Comparison of ENCODE assay signal across 9 cellular contexts in genomic region chr11:789951-790350, GRCh38. TPM values are rescaled to one million over a fixed set of nuclear protein-coding genes. Genes with fewer than 3 reads are reported as not detected.
DNase-seq lines count a peak whose midpoint lies in the region; ATAC-seq lines count a peak whose summit lies in the region.
"Had no signal": no experiment of that assay in that cellular context is flagged by ENCODE, and none has a peak within 500 bp of the region (broad histone marks: within the 10 kb centered on the region; RNA-seq: fewer than 3 reads in every experiment).

CEND1 (minus strand) TSS chr11:790090; CDS start chr11:788576, 1,514 bp downstream.

- intact Hi-C loops in activated CD4-positive, alpha-beta T cell treated with anti-CD3 and anti-CD28 coated beads, Interleukin-2, amount 10 ng/mL, durations not matched to agents 24 days and 14 days (cut with micrococcal nuclease): loop anchor here (1.0 kb wide), 1 partner anchor 13 kb away; the partner anchor contains the start of gene GATD1

- DNase-seq in stimulated activated naive CD4-positive, alpha-beta T cell treated with Interleukin-2 at 50 U/mL for 16 hours (lab: John Stamatoyannopoulos, UW): peak; percentile 17
- no peak for DNase-seq in stimulated activated naive CD4-positive, alpha-beta T cell (lab: John Stamatoyannopoulos, UW)
- peak; percentile 87 for DNase-seq in activated CD4-positive, alpha-beta T cell treated with anti-CD3 and anti-CD28 coated beads, Interleukin-2, amount 10 ng/mL, durations not matched to agents 24 days and 14 days
- DNase-seq in globus pallidus (ENCODE audit: low spot score): peak; percentile 70
- no peak for DNase-seq in stimulated activated naive B cell treated with anti-CD40 and anti-IgM and Interleukin-4, amounts not matched to agents 10 μg/mL and 1 μg/mL and 100 μg/mL, for 72 hours
- no peak for DNase-seq in HCEC 1CT
- no peak for DNase-seq in RPMI8226

- H3K9me3 Mint-ChIP-seq in activated CD4-positive, alpha-beta T cell treated with anti-CD3 and anti-CD28 coated beads, Interleukin-2, amount 10 ng/mL, durations not matched to agents 24 days and 14 days: no peaks in the 10 kb centered on the region
- H3K9me3 Mint-ChIP-seq in stimulated activated naive B cell treated with anti-CD40 and anti-IgM and Interleukin-4, amounts not matched to agents 10 μg/mL and 1 μg/mL and 100 μg/mL, for 72 hours: no peaks in the 10 kb centered on the region

- peak; percentile 35 to 41 for ATAC-seq in stimulated activated naive B cell treated with anti-CD40 and anti-IgM and Interleukin-4, amounts not matched to agents 10 μg/mL and 1 μg/mL and 100 μg/mL, for 72 hours (replicated peaks)
- ATAC-seq in HG03135 (IDR thresholded peaks at IDR 0.05; ENCODE audit: unreplicated experiment): no peak

- peaks cover 4% of the 10 kb centered on the region for H3K4me1 Mint-ChIP-seq in activated CD4-positive, alpha-beta T cell treated with anti-CD3 and anti-CD28 coated beads, Interleukin-2, amount 10 ng/mL, durations not matched to agents 24 days and 14 days
- H3K4me1 Mint-ChIP-seq in stimulated activated naive B cell treated with anti-CD40 and anti-IgM and Interleukin-4, amounts not matched to agents 10 μg/mL and 1 μg/mL and 100 μg/mL, for 72 hours: peaks cover 2 to 18% of the 10 kb centered on the region in 2 donors

- H3K36me3 Mint-ChIP-seq in activated CD4-positive, alpha-beta T cell treated with anti-CD3 and anti-CD28 coated beads, Interleukin-2, amount 10 ng/mL, durations not matched to agents 24 days and 14 days (ENCODE audit: low read depth): peaks cover 10% of the 10 kb centered on the region
- peaks cover 22 to 29% of the 10 kb centered on the region in 2 donors for H3K36me3 Mint-ChIP-seq in stimulated activated naive B cell treated with anti-CD40 and anti-IgM and Interleukin-4, amounts not matched to agents 10 μg/mL and 1 μg/mL and 100 μg/mL, for 72 hours

- H3K27ac Mint-ChIP-seq in activated CD4-positive, alpha-beta T cell treated with anti-CD3 and anti-CD28 coated beads, Interleukin-2, amount 10 ng/mL, durations not matched to agents 24 days and 14 days: no peak within 1 kb of the TSS
- peak within 1 kb of the TSS; percentile 82 for H3K27ac Mint-ChIP-seq in stimulated activated naive B cell treated with anti-CD40 and anti-IgM and Interleukin-4, amounts not matched to agents 10 μg/mL and 1 μg/mL and 100 μg/mL, for 72 hours

- H3K4me3 Mint-ChIP-seq in activated CD4-positive, alpha-beta T cell treated with anti-CD3 and anti-CD28 coated beads, Interleukin-2, amount 10 ng/mL, durations not matched to agents 24 days and 14 days: peak within 1 kb of the TSS; percentile 55
- peak within 1 kb of the TSS; percentile 14 to 62 for H3K4me3 Mint-ChIP-seq in stimulated activated naive B cell treated with anti-CD40 and anti-IgM and Interleukin-4, amounts not matched to agents 10 μg/mL and 1 μg/mL and 100 μg/mL, for 72 hours

- no peaks in the 10 kb centered on the region for H3K27me3 Mint-ChIP-seq in activated CD4-positive, alpha-beta T cell treated with anti-CD3 and anti-CD28 coated beads, Interleukin-2, amount 10 ng/mL, durations not matched to agents 24 days and 14 days
- peaks cover 3 to 12% of the 10 kb centered on the region in 2 donors for H3K27me3 Mint-ChIP-seq in stimulated activated naive B cell treated with anti-CD40 and anti-IgM and Interleukin-4, amounts not matched to agents 10 μg/mL and 1 μg/mL and 100 μg/mL, for 72 hours

RNA-seq across cellular contexts. Expression of gene CEND1, which starts in this region (rescaled TPM):
- 3.8 and 4.2 TPM in 2 replicates for total RNA-seq in activated CD4-positive, alpha-beta T cell treated with anti-CD3 and anti-CD28 coated beads, Interleukin-2, amount 10 ng/mL, durations not matched to agents 24 days and 14 days
- total RNA-seq: skeletal muscle tissue had no signal

Comparison
In these comparisons a context has a peak if more than half of its experiments do, and no peak if none do; other contexts are left out.
1. DNase-seq: peak in stimulated activated naive CD4-positive, alpha-beta T cell treated with Interleukin-2 at 50 U/mL for 16 hours (single experiment), activated CD4-positive, alpha-beta T cell treated with anti-CD3 and anti-CD28 coated beads, Interleukin-2, amount 10 ng/mL, durations not matched to agents 24 days and 14 days (single experiment) and globus pallidus (single experiment); none in stimulated activated naive CD4-positive, alpha-beta T cell (0 of 6), stimulated activated naive B cell treated with anti-CD40 and anti-IgM and Interleukin-4, amounts not matched to agents 10 μg/mL and 1 μg/mL and 100 μg/mL, for 72 hours (single experiment), HCEC 1CT (single experiment) and RPMI8226 (single experiment).